In the genomic region with DNA sequence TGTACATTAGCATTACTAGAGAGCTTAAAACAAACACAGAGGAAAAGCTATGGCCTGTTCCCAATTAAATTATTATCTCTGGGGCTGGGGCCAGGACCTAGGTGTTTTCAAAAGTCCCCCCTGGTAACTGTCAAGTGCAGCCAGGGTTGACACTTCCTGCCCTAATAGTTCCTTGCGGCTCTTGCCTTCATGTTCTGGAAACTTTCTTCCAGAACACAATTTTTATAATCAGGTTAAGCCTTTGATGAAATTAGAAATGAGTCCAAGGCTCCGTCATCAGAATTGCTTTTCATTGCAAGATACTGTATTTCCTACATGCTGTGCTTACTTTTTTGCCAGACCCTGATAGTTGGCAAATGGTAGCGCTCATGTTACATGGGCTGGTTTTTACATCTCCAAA, we compare ENCODE assay signal across 17 cellular contexts.
DNase-seq lines count a peak whose midpoint lies in the region; ATAC-seq and TF ChIP-seq lines count a peak whose summit lies in the region.
"Had no signal": no experiment of that assay in that cellular context is flagged by ENCODE, and none has a peak within 500 bp of the region (broad histone marks: within the 10 kb centered on the region; RNA-seq: fewer than 3 reads in every experiment).

No MANE protein-coding gene starts in this region.

- H3K4me3 Mint-ChIP-seq in neural progenitor cell, result no peak overlapping the region
- H3K4me3 Mint-ChIP-seq: CD14-positive monocyte had no signal

- TF ChIP-seq POLR2A in heart left ventricle (IDR thresholded peaks at IDR 0.05), result no peak

- no peaks in the 10 kb centered on the region for H4K20me1 ChIP-seq in neural progenitor cell (ENCODE audit: low read depth)

- no peaks in the 10 kb centered on the region for H3K79me2 ChIP-seq in neural progenitor cell (ENCODE audit: low read depth)

- H3K27ac ChIP-seq in heart left ventricle (peak overlapping the region in 5 of 12 donors; percentile 6 to 52 (median 39)), dorsolateral prefrontal cortex (peak overlapping the region in 58 of 59 donors; percentile 32 to 94 (median 85)), neural progenitor cell (no peak overlapping the region)
- H3K27ac ChIP-seq: KMS-11, RWPE1 had no signal

- no peak overlapping the region for H3K4me3 ChIP-seq in heart left ventricle
- H3K4me3 ChIP-seq in dorsolateral prefrontal cortex, result no peak overlapping the region
- no peak overlapping the region for H3K4me3 ChIP-seq in neural progenitor cell

- H3K27me3 ChIP-seq in heart left ventricle (no peaks in the 10 kb centered on the region), dorsolateral prefrontal cortex (no peaks in the 10 kb centered on the region), neural progenitor cell (no peaks in the 10 kb centered on the region)

- H3K4me1 ChIP-seq in heart left ventricle (peaks cover 0 to 25% (median 8%) of the 10 kb centered on the region in 12 donors), neural progenitor cell (no peaks in the 10 kb centered on the region)

- H3K27me3 Mint-ChIP-seq in neural progenitor cell (ENCODE audit: insufficient read depth, low read depth), result peaks cover 3% of the 10 kb centered on the region

- no peak for TF ChIP-seq CTCF in heart left ventricle (IDR thresholded peaks at IDR 0.05)
- TF ChIP-seq CTCF in dorsolateral prefrontal cortex (IDR thresholded peaks at IDR 0.05 in 54 of 56, conservative IDR thresholded peaks at IDR 0.05 in 2 of 56; ENCODE audit: low read depth in 1 of 56, partially characterized antibody in 56 of 56), result no peak
- TF ChIP-seq CTCF in neural progenitor cell (IDR thresholded peaks at IDR 0.05), result no peak

- no peaks in the 10 kb centered on the region for H3F3A ChIP-seq in neural progenitor cell (ENCODE audit: low read depth)

- no peaks in the 10 kb centered on the region for H3K9me3 ChIP-seq in heart left ventricle
- no peaks in the 10 kb centered on the region for H3K9me3 ChIP-seq in neural progenitor cell (ENCODE audit: low read depth)

- no peak overlapping the region for H2AFZ ChIP-seq in neural progenitor cell (replicated peaks)

- no peak overlapping the region for H3K9ac ChIP-seq in neural progenitor cell
- H3K9ac ChIP-seq: KMS-11 had no signal

- ATAC-seq in heart left ventricle (peak in 3 of 4 donors; percentile 34 to 50 (median 45)), GM21381 (IDR thresholded peaks at IDR 0.05; ENCODE audit: unreplicated experiment) (no peak)

- peak overlapping the region; percentile 8 for H3K27ac Mint-ChIP-seq in neural progenitor cell
- H3K27ac Mint-ChIP-seq: CD14-positive monocyte had no signal

- intact Hi-C loops in heart left ventricle (cut with DNase I), result no loop called here
- intact Hi-C loops in cardiac septum (cut with DNase I), result no loop called here
- intact Hi-C loops in dorsolateral prefrontal cortex (cut with DNase I), result no loop called here

- H3K36me3 ChIP-seq in heart left ventricle, result no peaks in the 10 kb centered on the region
- H3K36me3 ChIP-seq in neural progenitor cell, result no peaks in the 10 kb centered on the region

- DNase-seq in heart left ventricle (no peak), cardiac septum (ENCODE audit: low spot score) (no peak), dorsolateral prefrontal cortex (no peak), neural progenitor cell (ENCODE audit: low spot score) (no peak), retina (no peak), NCI-H510A treated with DMSO at 0.1 percent for 48 hours (lab: John Stamatoyannopoulos, UW) (no peak)
- DNase-seq: GDM1, NCI-H1092 treated with DMSO at 0.1 percent for 48 hours, NCI-H146, NCI-H2029, NCI-H2227 treated with DMSO at 0.1 percent for 48 hours, NCI-H510A, NCI-H748 treated with DMSO at 0.1 percent for 48 hours had no signal

- peaks cover 33% of the 10 kb centered on the region for H3K4me1 Mint-ChIP-seq in neural progenitor cell
- H3K4me1 Mint-ChIP-seq: CD14-positive monocyte had no signal

- no peak overlapping the region for H3K4me2 ChIP-seq in neural progenitor cell
- H3K4me2 ChIP-seq: KMS-11 had no signal

- H3K36me3 Mint-ChIP-seq in neural progenitor cell, result peaks cover 17% of the 10 kb centered on the region
- H3K36me3 Mint-ChIP-seq: CD14-positive monocyte had no signal

- 55 to 71% (median 64%) methylated on average over 3 of the region's 3 CpGs for WGBS in heart left ventricle, 4 donors

- H3K9me3 Mint-ChIP-seq in neural progenitor cell, result peaks cover 7% of the 10 kb centered on the region
